8 cellular contexts compared by ENCODE assay signal in the genomic region with DNA sequence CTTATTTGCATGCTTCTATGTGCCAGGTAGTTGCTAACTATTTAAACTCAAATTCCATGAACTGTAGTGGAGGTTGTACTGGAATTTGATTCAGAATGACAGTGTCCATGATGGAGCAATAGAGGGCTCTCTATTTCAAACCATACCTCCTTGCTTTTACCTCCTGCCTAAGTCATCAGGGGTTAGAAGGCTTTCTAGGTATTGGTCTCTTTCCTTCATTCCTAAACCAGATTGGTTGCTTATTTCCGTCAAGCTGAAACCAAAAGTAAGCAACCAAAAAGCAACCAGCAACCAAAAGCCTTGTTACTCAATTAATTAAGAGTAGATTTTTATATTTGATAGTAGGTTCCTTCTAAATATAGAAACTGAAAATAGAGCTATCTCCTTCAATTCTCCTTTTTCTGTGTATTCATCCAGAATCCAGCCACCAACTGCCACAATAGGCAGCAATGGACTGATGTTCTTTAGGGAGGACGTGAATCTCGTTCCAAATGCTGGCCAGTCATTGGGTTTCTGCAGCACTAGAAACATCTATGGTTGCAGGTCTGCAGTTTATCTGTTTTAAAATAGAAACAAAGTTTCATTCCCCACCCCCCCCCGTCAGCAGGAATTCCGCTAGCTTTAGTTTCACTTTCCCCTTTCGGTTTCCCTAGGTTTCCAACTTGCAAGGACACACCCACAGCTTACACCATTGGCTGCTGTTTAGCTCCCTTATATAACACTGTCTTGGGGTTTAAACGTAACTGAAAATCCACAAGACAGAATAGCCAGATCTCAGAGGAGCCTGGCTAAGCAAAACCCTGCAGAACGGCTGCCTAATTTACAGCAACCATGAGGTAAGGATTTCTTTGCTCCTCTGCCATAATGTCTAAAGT. TPM values are rescaled to one million over a fixed set of nuclear protein-coding genes. Genes with fewer than 3 reads are reported as not detected.
DNase-seq lines count a peak whose midpoint lies in the region; ATAC-seq and TF ChIP-seq lines count a peak whose summit lies in the region.

IFIT1 (plus strand) TSS at position 742 of the 875 bp plus-strand sequence; CDS start at position 832, 90 bp downstream.

- WGBS in heart left ventricle, 4 donors: 1 to 2% (median 2%) methylated on average over 8 of the region's 8 CpGs

- H3K27me3 ChIP-seq in heart left ventricle: no peaks in the 10 kb centered on the region
- H3K27me3 ChIP-seq in osteoblast (ENCODE audit: insufficient read depth, low read length): no peaks in the 10 kb centered on the region

- H4K20me1 ChIP-seq in osteoblast (ENCODE audit: insufficient read depth, low read length): no peaks in the 10 kb centered on the region

- DNase-seq in DMS 273 (lab: John Stamatoyannopoulos, UW; ENCODE audit: unreplicated experiment) (peak; percentile 64), amniotic epithelial cell (ENCODE audit: low read depth) (peak; percentile 95), heart left ventricle (peak in 4 of 5 donors; percentile 42 to 82 (median 76)), osteoblast (ENCODE audit: insufficient read length, low spot score, missing footprints) (peak; percentile 61)

- H3K27ac ChIP-seq in heart left ventricle (peak within 1 kb of the TSS; percentile 64 to 92 (median 85)), osteoblast (ENCODE audit: low read depth, low read length) (peak within 1 kb of the TSS; percentile 74)

- peaks cover 8% of the 10 kb centered on the region for H3K79me2 ChIP-seq in osteoblast (ENCODE audit: insufficient read depth, low read length)

- peak; percentile 86 for ATAC-seq in GM19043 (IDR thresholded peaks at IDR 0.05; ENCODE audit: low read depth, unreplicated experiment)
- peak; percentile 63 for ATAC-seq in HG03280 (IDR thresholded peaks at IDR 0.05; ENCODE audit: unreplicated experiment)
- ATAC-seq in heart left ventricle: peak; percentile 94 to 97 (median 96)
- ATAC-seq in HG03469 (IDR thresholded peaks at IDR 0.05; ENCODE audit: unreplicated experiment): no peak

- peak within 1 kb of the TSS; percentile 89 for H3K4me2 ChIP-seq in osteoblast (ENCODE audit: insufficient read depth, low read length)

- peaks cover 0 to 9% (median 0%) of the 10 kb centered on the region in 9 donors for H3K36me3 ChIP-seq in heart left ventricle
- H3K36me3 ChIP-seq in osteoblast (ENCODE audit: insufficient read depth, low read length): no peaks in the 10 kb centered on the region

- peak within 1 kb of the TSS; percentile 94 for H2AFZ ChIP-seq in osteoblast (ENCODE audit: low read length)

- intact Hi-C loops in heart left ventricle (cut with DNase I): loop anchor here in 3 of 10 donors (2.0 to 5.0 kb wide), 3 partner anchors 17 to 90 kb away; partner anchors contain the start of genes IFIT2 (in 1 of the 3) and IFIT5 (in 1 of the 3)

- H3K4me1 ChIP-seq in heart left ventricle (peaks cover 0 to 51% (median 33%) of the 10 kb centered on the region in 12 donors), osteoblast (ENCODE audit: insufficient read depth, low read length) (peaks cover 19% of the 10 kb centered on the region)

- H3K4me3 ChIP-seq in heart left ventricle (peak within 1 kb of the TSS; percentile 28 to 86 (median 60)), osteoblast (ENCODE audit: insufficient read depth, low read length) (peak within 1 kb of the TSS; percentile 76)

- TF ChIP-seq CTCF in heart left ventricle (IDR thresholded peaks at IDR 0.05) (no peak), osteoblast (IDR thresholded peaks at IDR 0.05; ENCODE audit: extremely low read depth, low read depth, low read length) (no peak)

- H3K9me3 ChIP-seq in heart left ventricle (peaks cover 0 to 6% (median 0%) of the 10 kb centered on the region in 12 donors), osteoblast (ENCODE audit: low read depth, low read length) (no peaks in the 10 kb centered on the region)

- peak in 1 of 2 donors; percentile 73 for TF ChIP-seq POLR2A in heart left ventricle (IDR thresholded peaks at IDR 0.05)

TF ChIP-seq in PFSK-1, 5 proteins besides CTCF, POLR2A, EP300 and RAD21:
- TF ChIP-seq TAF1 (IDR thresholded peaks at IDR 0.05; ENCODE audit: borderline replicate concordance, insufficient read depth, low read length) (no peak), SIN3A (IDR thresholded peaks at IDR 0.05; ENCODE audit: borderline replicate concordance, insufficient read depth, low read length) (0 out of 2 replicates have a peak, but pooled peaks have one; percentile 9)
TF ChIP-seq in PFSK-1: peak in this region for 1.

RNA-seq across cellular contexts. Expression of gene IFIT1, which starts in this region (rescaled TPM):
- 0.24 TPM for polyA plus RNA-seq in PFSK-1 (2012; ENCODE audit: insufficient read length, low read depth)
- total RNA-seq in heart left ventricle: 10 to 100 TPM; 13.8 to 58.2 (median 25.6) TPM
- 10 to 100 TPM in 1 of 2 donors, 1 to 10 TPM in 1; 5.5 to 23.4 TPM for polyA plus RNA-seq in heart left ventricle
- total RNA-seq in osteoblast: 19.7 and 34.4 TPM in 2 replicates
